ENCODE assay signal across 11 cellular contexts in the genomic region with DNA sequence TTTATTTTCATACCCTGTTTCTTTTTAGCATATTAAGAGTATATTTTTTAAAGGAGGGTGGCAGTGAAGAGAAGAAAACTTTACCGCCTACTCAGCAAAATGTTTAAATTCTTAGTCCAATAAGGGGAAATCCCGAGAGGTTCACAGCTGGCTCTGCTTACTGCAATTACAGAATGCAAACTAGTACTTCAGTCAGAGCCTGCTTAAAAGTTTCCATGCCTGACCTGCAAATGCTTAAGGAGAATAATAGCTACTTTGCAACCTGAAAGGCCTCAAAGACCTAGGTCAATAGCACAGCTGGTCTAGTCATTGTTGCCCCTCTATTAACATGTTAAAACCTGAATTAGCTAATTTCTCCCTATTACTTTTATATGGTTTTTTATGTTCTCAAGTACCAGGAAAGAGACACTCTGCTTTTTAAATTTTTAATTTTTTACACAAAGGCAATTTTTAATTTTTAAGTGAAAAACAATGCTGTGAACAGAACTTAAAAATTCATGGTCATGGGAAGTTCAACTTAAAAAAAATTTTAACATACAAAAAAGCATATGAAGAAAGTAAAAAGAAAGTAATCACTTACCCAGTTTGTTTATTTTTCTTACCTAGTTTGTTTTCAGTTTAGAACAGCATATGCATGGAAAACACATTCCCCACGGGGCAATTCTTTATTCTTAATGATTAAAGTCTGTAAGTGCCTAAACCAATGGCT.
DNase-seq lines count a peak whose midpoint lies in the region; ATAC-seq and TF ChIP-seq lines count a peak whose summit lies in the region.
"Had no signal": no experiment of that assay in that cellular context is flagged by ENCODE, and none has a peak within 500 bp of the region (broad histone marks: within the 10 kb centered on the region; RNA-seq: fewer than 3 reads in every experiment).

No MANE protein-coding gene starts in this region.

- no peaks in the 10 kb centered on the region for H3K27me3 ChIP-seq in GM23248 (replicated peaks; ENCODE audit: insufficient read depth)

- H3K9me2 ChIP-seq in GM23248 (ENCODE audit: insufficient read depth): no peaks in the 10 kb centered on the region

- H3K79me2 ChIP-seq in GM23248 (ENCODE audit: insufficient read depth): no peaks in the 10 kb centered on the region

- no peaks in the 10 kb centered on the region for H4K20me1 ChIP-seq in GM23248 (ENCODE audit: insufficient read depth)

- DNase-seq in cardiac fibroblast (ENCODE audit: low read depth in 2 of 2) (peak; percentile 44 to 51), NCI-H446 treated with DMSO at 0.1 percent for 48 hours (lab: John Stamatoyannopoulos, UW) (no peak), GM23248 (no peak)
- no peak for DNase-seq in activated naive CD4-positive, alpha-beta T cell (lab: John Stamatoyannopoulos, UW)
- DNase-seq: activated naive CD4-positive, alpha-beta T cell treated with Interleukin-2 at 50 U/mL for 16 hours; left ventricle myocardium inferior had no signal

- 33% methylated on average over 2 of the region's 3 CpGs; no CpG with 5 or more reads in 1 of the 2 experiments for WGBS in mesodermal cell (ENCODE audit: insufficient coverage in 2 of 2), 2 experiments
- WGBS in GM23248 (ENCODE audit: low coverage in 1 of 2, low lambda C conversion rate in 2 of 2, missing lambda C conversion rate in 2 of 2), 2 experiments: 73 to 74% methylated on average over 3 of the region's 3 CpGs

- no peak overlapping the region for H3K9ac ChIP-seq in GM23248

- no peak overlapping the region for H2AFZ ChIP-seq in GM23248

- H3K27ac ChIP-seq in mesodermal cell (ENCODE audit: low read depth, low read length, severe bottlenecking) (peak overlapping the region; percentile 6), GM23248 (no peak overlapping the region)
- H3K27ac ChIP-seq: left ventricle myocardium inferior, RWPE1 had no signal

- peak; percentile 62 for ATAC-seq in GM18498 (IDR thresholded peaks at IDR 0.05; ENCODE audit: unreplicated experiment)
- peak; percentile 70 for ATAC-seq in HG02884 (IDR thresholded peaks at IDR 0.05; ENCODE audit: unreplicated experiment)
- no peak for ATAC-seq in HG03521 (IDR thresholded peaks at IDR 0.05; ENCODE audit: unreplicated experiment)

- no peak overlapping the region for H3K4me3 ChIP-seq in cardiac fibroblast (replicated peaks in 1 of 2; ENCODE audit: low read depth in 2 of 2, low read length in 2 of 2)
- H3K4me3 ChIP-seq in mesodermal cell (ENCODE audit: extremely low read depth, insufficient read depth, low read length, poor library complexity, severe bottlenecking): no peak overlapping the region
- H3K4me3 ChIP-seq in GM23248: no peak overlapping the region
- H3K4me3 ChIP-seq: left ventricle myocardium inferior had no signal

- H3F3A ChIP-seq in GM23248 (ENCODE audit: insufficient read depth): peaks cover 9% of the 10 kb centered on the region; the same call in 1 of the 2 replicates

- no peak for TF ChIP-seq CTCF in cardiac fibroblast (IDR thresholded peaks at IDR 0.05; ENCODE audit: low read depth, low read length)

- H3K4me1 ChIP-seq in mesodermal cell (ENCODE audit: control insufficient read depth, insufficient read depth, low read length, poor library complexity, severe bottlenecking) (peaks cover 43% of the 10 kb centered on the region), GM23248 (ENCODE audit: insufficient read depth) (peaks cover 6% of the 10 kb centered on the region)
- H3K4me1 ChIP-seq: left ventricle myocardium inferior had no signal

- H3K4me2 ChIP-seq in GM23248 (ENCODE audit: unreplicated experiment): no peak overlapping the region

- in situ Hi-C loops in GM23248 (cut with MboI): no loop called here

- H3K9me3 ChIP-seq in mesodermal cell (ENCODE audit: control insufficient read depth, low read length) (no peaks in the 10 kb centered on the region), GM23248 (ENCODE audit: low read depth) (no peaks in the 10 kb centered on the region)
- H3K9me3 ChIP-seq: left ventricle myocardium inferior had no signal

- no peaks in the 10 kb centered on the region for H3K36me3 ChIP-seq in mesodermal cell (ENCODE audit: control insufficient read depth, insufficient read depth, low read length)
- no peaks in the 10 kb centered on the region for H3K36me3 ChIP-seq in GM23248 (ENCODE audit: low read depth)
- H3K36me3 ChIP-seq: left ventricle myocardium inferior had no signal

Comparison
In these comparisons a context has a peak if more than half of its experiments do, and no peak if none do; other contexts are left out.
1. DNase-seq: peak in cardiac fibroblast (2 of 2); none in NCI-H446 treated with DMSO at 0.1 percent for 48 hours (single experiment), GM23248 (single experiment) and activated naive CD4-positive, alpha-beta T cell (0 of 4).